In genomic region chr7:2558620-2559282, GRCh38 we compare ENCODE assay signal across 8 cellular contexts. TPM values are rescaled to one million over a fixed set of nuclear protein-coding genes. Genes with fewer than 3 reads are reported as not detected.
DNase-seq lines count a peak whose midpoint lies in the region; ATAC-seq and TF ChIP-seq lines count a peak whose summit lies in the region.

Gene IQCE, plus strand, starts transcription at chr7:2558979. Its CDS starts 203 bp downstream, at chr7:2559182.

- H3K4me3 ChIP-seq in cardiac fibroblast (replicated peaks in 1 of 2; ENCODE audit: low read depth in 2 of 2, low read length in 2 of 2) (peak within 1 kb of the TSS; percentile 79 to 85), smooth muscle cell (peak within 1 kb of the TSS; percentile 98)

- peaks cover 26% of the 10 kb centered on the region for H3K79me2 ChIP-seq in smooth muscle cell (ENCODE audit: low read depth)

- 8% methylated on average over 59 of the region's 67 CpGs for WGBS in smooth muscle cell (ENCODE audit: low lambda C conversion rate)

- H3K4me3 Mint-ChIP-seq in activated B cell treated with CpG ODN at 0.5 μM for 24 hours = peak within 1 kb of the TSS; percentile 79

- peak within 1 kb of the TSS; percentile 63 for H3K27ac ChIP-seq in smooth muscle cell (ENCODE audit: low read depth)

- peak within 1 kb of the TSS; percentile 100 for H3K4me2 ChIP-seq in smooth muscle cell

- peaks cover 2% of the 10 kb centered on the region for H3K36me3 Mint-ChIP-seq in activated B cell treated with CpG ODN at 0.5 μM for 24 hours (ENCODE audit: low read depth)

- peak within 1 kb of the TSS; percentile 83 for H3K9ac ChIP-seq in smooth muscle cell (ENCODE audit: low read depth)

- H3K9me3 ChIP-seq in smooth muscle cell (replicated peaks; ENCODE audit: low read depth) = no peaks in the 10 kb centered on the region

- POLR2A ChIA-PET in activated B cell treated with CpG ODN at 0.5 μM for 24 hours (lab: Charles Lee) = interaction anchor here (0.6 to 2.1 kb wide), 11 partner anchors 29 to 1016 kb away, joined by 3 to 17 read pairs (median 6); partner anchors contain the start of gene TTYH3

- no peaks in the 10 kb centered on the region for H3K27me3 Mint-ChIP-seq in activated B cell treated with CpG ODN at 0.5 μM for 24 hours

- ATAC-seq in HG03066 (IDR thresholded peaks at IDR 0.05; ENCODE audit: low read depth, unreplicated experiment) (peak; percentile 35), activated B cell treated with CpG ODN at 0.5 μM for 24 hours (ENCODE audit: low read depth) (peak; percentile 58)

- H3K27ac Mint-ChIP-seq in activated B cell treated with CpG ODN at 0.5 μM for 24 hours = no peak within 1 kb of the TSS

- no peaks in the 10 kb centered on the region for H3K27me3 ChIP-seq in smooth muscle cell (ENCODE audit: low read depth)

- TF ChIP-seq CTCF in activated B cell treated with CpG ODN at 0.5 μM for 24 hours (IDR thresholded peaks at IDR 0.05) = no peak
- TF ChIP-seq CTCF in cardiac fibroblast (IDR thresholded peaks at IDR 0.05; ENCODE audit: low read depth, low read length) = no peak
- TF ChIP-seq CTCF in smooth muscle cell (IDR thresholded peaks at IDR 0.05; ENCODE audit: borderline replicate concordance, insufficient read depth, poor library complexity, severe bottlenecking) = no peak

- no peaks in the 10 kb centered on the region for H3K9me3 Mint-ChIP-seq in activated B cell treated with CpG ODN at 0.5 μM for 24 hours

- peaks cover 13% of the 10 kb centered on the region for H3K4me1 ChIP-seq in smooth muscle cell (ENCODE audit: low read depth)

- peak within 1 kb of the TSS; percentile 91 for H2AFZ ChIP-seq in smooth muscle cell (ENCODE audit: low read depth)

- H3K4me1 Mint-ChIP-seq in activated B cell treated with CpG ODN at 0.5 μM for 24 hours = peaks cover 38% of the 10 kb centered on the region

- peaks cover 4% of the 10 kb centered on the region for H3F3A ChIP-seq in smooth muscle cell (ENCODE audit: low read depth)

- CTCF ChIA-PET in activated B cell treated with CpG ODN at 0.5 μM for 24 hours (lab: Charles Lee) = interaction anchor here (1.0 kb wide), 2 partner anchors 122 to 151 kb away, joined by 3 to 4 read pairs; no protein-coding TSS in a partner anchor

- H3K36me3 ChIP-seq in smooth muscle cell (ENCODE audit: low read depth) = no peaks in the 10 kb centered on the region

- peaks cover 7% of the 10 kb centered on the region for H4K20me1 ChIP-seq in smooth muscle cell (ENCODE audit: low read depth)

- intact Hi-C loops in activated B cell treated with CpG ODN at 0.5 μM for 24 hours (cut with micrococcal nuclease) = loop anchor here (1.0 to 5.0 kb wide), 3 partner anchors 29 to 286 kb away; partner anchors contain the start of genes EIF3B and GNA12

- DNase-seq in NCI-H2081 (lab: John Stamatoyannopoulos, UW) (peak; percentile 82 to 88), NCI-H2081 treated with DMSO at 0.1 percent for 48 hours (lab: John Stamatoyannopoulos, UW) (no peak), NCI-H2227 (lab: John Stamatoyannopoulos, UW; ENCODE audit: unreplicated experiment) (peak; percentile 90), activated B cell treated with CpG ODN at 0.5 μM for 24 hours (peak; percentile 95), cardiac fibroblast (ENCODE audit: low read depth in 2 of 2) (peak; percentile 88 to 95), iPS-NIHi7 (ENCODE audit: extremely low spot score) (peak; percentile 95), smooth muscle cell (lab: John Stamatoyannopoulos, UW; ENCODE audit: unreplicated experiment) (peak; percentile 85)

RNA-seq across cellular contexts. Expression of gene IQCE, which starts in this region (rescaled TPM):
- 7.5 and 7.7 TPM in 2 replicates for total RNA-seq in activated B cell treated with CpG ODN at 0.5 μM for 24 hours
- total RNA-seq in smooth muscle cell = 12.7 and 15.0 TPM in 2 replicates
- polyA plus RNA-seq in smooth muscle cell = 5.8 and 16.3 TPM in 2 replicates
